24 cellular contexts compared by ENCODE assay signal in genomic region chr2:97702731-97703470, GRCh38. TPM values are rescaled to one million over a fixed set of nuclear protein-coding genes. Genes with fewer than 3 reads are reported as not detected.
"Had no signal": no experiment of that assay in that cellular context is flagged by ENCODE, and none has a peak within 500 bp of the region (broad histone marks: within the 10 kb centered on the region; RNA-seq: fewer than 3 reads in every experiment).

No MANE protein-coding gene starts in this region.

- H3K4me3 Mint-ChIP-seq: endodermal cell; nephron; stimulated activated effector memory CD8-positive, alpha-beta T cell treated with anti-CD3 and anti-CD28 coated beads, Interleukin-12 subunit alpha, Interleukin-12 subunit beta, amount 100 ng/mL, for 72 hours had no signal

- H3K27me3 ChIP-seq: hepatocyte, vagina had no signal

- H3K4me2 ChIP-seq: hepatocyte, smooth muscle cell had no signal

- H2AFZ ChIP-seq: hepatocyte had no signal

- H3K27ac ChIP-seq: coronary artery, hepatocyte, tibial artery, upper lobe of right lung, vagina had no signal

- DNase-seq: effector CD4-positive, alpha-beta T cell; endodermal cell; erythroblast; foreskin melanocyte; kidney; left cardiac atrium; left ventricle myocardium superior; mesenchymal stem cell; midbrain; naive B cell; right cardiac atrium; stimulated activated CD4-positive, alpha-beta T cell treated with anti-CD3 and anti-CD28 coated beads, Interleukin-2, amount 100 ng/mL, for 48 hours; stimulated activated CD8-positive, alpha-beta memory T cell treated with anti-CD3 and anti-CD28 coated beads, Interleukin-4, amount 100 ng/mL, for 48 hours; stimulated activated naive CD8-positive, alpha-beta T cell treated with anti-CD3 and anti-CD28 coated beads, Interleukin-15, Interleukin-2, amounts not matched to agents 100 U/mL and 50 U/mL, for 24 hours; tibial artery; upper lobe of right lung had no signal

- H3K79me2 ChIP-seq: hepatocyte had no signal

- H3K27ac Mint-ChIP-seq: endodermal cell; nephron; stimulated activated effector memory CD8-positive, alpha-beta T cell treated with anti-CD3 and anti-CD28 coated beads, Interleukin-12 subunit alpha, Interleukin-12 subunit beta, amount 100 ng/mL, for 72 hours had no signal

- H3K4me3 ChIP-seq: coronary artery, hepatocyte, lung, smooth muscle cell, tibial artery, upper lobe of right lung, vagina had no signal

- H3K36me3 ChIP-seq: upper lobe of right lung, vagina had no signal

- H3K36me3 Mint-ChIP-seq: naive B cell; stimulated activated effector memory CD8-positive, alpha-beta T cell treated with anti-CD3 and anti-CD28 coated beads, Interleukin-12 subunit alpha, Interleukin-12 subunit beta, amount 100 ng/mL, for 72 hours had no signal

- H3K9me3 ChIP-seq: tibial artery, upper lobe of right lung, vagina had no signal

- H3K27me3 Mint-ChIP-seq: naive B cell had no signal

- ATAC-seq: left cardiac atrium; left ventricle myocardium superior; right cardiac atrium; stimulated activated effector memory CD8-positive, alpha-beta T cell treated with anti-CD3 and anti-CD28 coated beads, Interleukin-12 subunit alpha, Interleukin-12 subunit beta, amount 100 ng/mL, for 72 hours; stimulated activated naive CD8-positive, alpha-beta T cell treated with anti-CD3 and anti-CD28 coated beads, Interleukin-15, Interleukin-2, amounts not matched to agents 100 U/mL and 50 U/mL, for 24 hours; upper lobe of right lung had no signal

- H3K4me1 Mint-ChIP-seq: nephron had no signal

- H3K4me1 ChIP-seq: tibial artery, upper lobe of right lung, vagina had no signal

- H3K9me3 Mint-ChIP-seq: endodermal cell; naive B cell; nephron; stimulated activated effector memory CD8-positive, alpha-beta T cell treated with anti-CD3 and anti-CD28 coated beads, Interleukin-12 subunit alpha, Interleukin-12 subunit beta, amount 100 ng/mL, for 72 hours had no signal

RNA-seq across cellular contexts. Expression of gene ZAP70, which starts 10.5 kb away (rescaled TPM):
- total RNA-seq: endothelial cell of umbilical vein had no signal
